Comparison of ENCODE assay signal across 9 cellular contexts in genomic region chr12:50934981-50935807, GRCh38. TPM values are rescaled to one million over a fixed set of nuclear protein-coding genes. Genes with fewer than 3 reads are reported as not detected.
A peak's percentile ranks its signal among the peaks of the same experiment; 100 is the strongest.
DNase-seq lines count a peak whose midpoint lies in the region; ATAC-seq and TF ChIP-seq lines count a peak whose summit lies in the region.
"Had no signal": no experiment of that assay in that cellular context is flagged by ENCODE, and none has a peak within 500 bp of the region (broad histone marks: within the 10 kb centered on the region; RNA-seq: fewer than 3 reads in every experiment).

No MANE protein-coding gene starts in this region.

- H3K27me3 ChIP-seq in right cardiac atrium (ENCODE audit: control insufficient read depth, insufficient read depth), result no peaks in the 10 kb centered on the region
- no peaks in the 10 kb centered on the region for H3K27me3 ChIP-seq in skeletal muscle satellite cell (ENCODE audit: control insufficient read depth, insufficient read depth, low read length)

- peak overlapping the region; percentile 68 for H3K27ac ChIP-seq in right cardiac atrium (ENCODE audit: low read length)

- intact Hi-C loops in right cardiac atrium (cut with DNase I), result loop anchor here in 1 of 4 donors (10.0 kb wide), 1 partner anchor 110 kb away; no protein-coding TSS in a partner anchor

- ATAC-seq in right cardiac atrium (peak; percentile 48 to 61), GM19395 (IDR thresholded peaks at IDR 0.05; ENCODE audit: unreplicated experiment) (no peak)

- TF ChIP-seq CTCF in astrocyte of the cerebellum (IDR thresholded peaks at IDR 0.05; ENCODE audit: low read depth, low read length, missing control alignments), result no peak

- H3K4me1 ChIP-seq in right cardiac atrium (ENCODE audit: control insufficient read depth, insufficient read depth, low read length) (peaks cover 6% of the 10 kb centered on the region), skeletal muscle satellite cell (ENCODE audit: control insufficient read depth, insufficient read depth, low read length) (peaks cover 12% of the 10 kb centered on the region)

- no peak overlapping the region for H3K9ac ChIP-seq in skeletal muscle satellite cell (ENCODE audit: low read depth, low read length)

- no peak overlapping the region for H3K4me3 ChIP-seq in astrocyte of the cerebellum (ENCODE audit: low read depth, low read length)
- H3K4me3 ChIP-seq in right cardiac atrium (ENCODE audit: low read length), result no peak overlapping the region
- no peak overlapping the region for H3K4me3 ChIP-seq in skeletal muscle satellite cell (ENCODE audit: low read length)

- peak overlapping the region; percentile 55 for H3K4me2 ChIP-seq in skeletal muscle satellite cell (ENCODE audit: low read length)

- H3K9me3 ChIP-seq in right cardiac atrium (ENCODE audit: control insufficient read depth, low read length) (no peaks in the 10 kb centered on the region), skeletal muscle satellite cell (replicated peaks; ENCODE audit: low read length) (no peaks in the 10 kb centered on the region)

- no peaks in the 10 kb centered on the region for H3K36me3 ChIP-seq in skeletal muscle satellite cell (ENCODE audit: insufficient read depth, low read length)

- in situ Hi-C loops in astrocyte of the cerebellum (cut with HindIII; ENCODE audit: low sequenced_read_pairs) (loop anchor here (5.0 kb wide), 1 partner anchor 37 kb away; no protein-coding TSS in a partner anchor), ACHN (cut with HindIII; ENCODE audit: low pct_ligation_motif_present, low pct_unique_long_range_greater_than_20kb, low sequenced_read_pairs) (no loop called here)

- DNase-seq in GM04503 (ENCODE audit: low read depth), result peak; percentile 37
- DNase-seq in astrocyte of the cerebellum (ENCODE audit: low read depth), result peak; percentile 28
- no peak for DNase-seq in right cardiac atrium
- DNase-seq in NCI-H1694 treated with DMSO at 0.1 percent for 48 hours (lab: John Stamatoyannopoulos, UW), result no peak
- no peak for DNase-seq in ACHN
- DNase-seq in NCI-H2227 (lab: John Stamatoyannopoulos, UW; ENCODE audit: unreplicated experiment), result no peak

- 51% methylated on average over 6 of the region's 6 CpGs for WGBS in right cardiac atrium

RNA-seq across cellular contexts. Expression of gene HIGD1C, which starts 17.1 kb away (rescaled TPM):
- total RNA-seq in right cardiac atrium, result not detected
- not detected for polyA plus RNA-seq in right cardiac atrium
- total RNA-seq in skeletal muscle satellite cell (2012; rRNA removed), result not detected in 2 replicates
- total RNA-seq: HT1080 had no signal

Comparison
In these comparisons a context has a peak if more than half of its experiments do, and no peak if none do; other contexts are left out.
1. DNase-seq: peak in GM04503 (single experiment) and astrocyte of the cerebellum (single experiment); none in right cardiac atrium (0 of 3), NCI-H1694 treated with DMSO at 0.1 percent for 48 hours (single experiment), ACHN (single experiment) and NCI-H2227 (single experiment).